ENCODE assay signal across 8 cellular contexts in the genomic region with DNA sequence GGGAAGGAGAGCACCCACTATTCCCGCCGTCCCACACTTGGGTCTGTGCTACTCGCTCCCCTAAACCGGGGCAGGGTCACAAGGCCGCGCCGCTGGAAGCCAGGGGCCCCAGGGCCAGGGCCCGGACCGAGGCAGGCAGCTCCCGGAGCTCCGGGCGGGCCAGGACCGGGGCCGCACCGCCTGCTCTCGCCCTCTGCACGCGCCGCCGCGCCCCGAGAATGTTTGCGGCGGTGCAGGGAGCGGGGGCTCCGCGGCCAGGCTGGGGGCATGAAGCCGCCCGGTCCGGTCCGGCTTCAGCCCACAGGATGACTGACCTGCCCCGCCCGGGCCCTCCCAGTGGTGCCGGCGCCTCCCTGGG. TPM values are rescaled to one million over a fixed set of nuclear protein-coding genes. Genes with fewer than 3 reads are reported as not detected.
DNase-seq lines count a peak whose midpoint lies in the region; ATAC-seq and TF ChIP-seq lines count a peak whose summit lies in the region.

No MANE protein-coding gene starts in this region.

- no peaks in the 10 kb centered on the region; the same call in 1 of the 2 replicates for H3K36me3 ChIP-seq in Panc1 (ENCODE audit: control insufficient read depth, insufficient read depth, low read length)
- no peaks in the 10 kb centered on the region for H3K36me3 ChIP-seq in skeletal muscle tissue (ENCODE audit: control insufficient read depth in 3 of 3, insufficient read depth in 3 of 3, low read length in 3 of 3)

- H3K4me1 ChIP-seq in Panc1 (ENCODE audit: control insufficient read depth, insufficient read depth, low read length) (peaks cover 7% of the 10 kb centered on the region), foreskin keratinocyte (no peaks in the 10 kb centered on the region), skeletal muscle tissue (ENCODE audit: control insufficient read depth in 3 of 3, insufficient read depth in 3 of 3, low read length in 3 of 3) (peaks cover 0 to 4% (median 3%) of the 10 kb centered on the region in 3 donors)

- H3K27ac ChIP-seq in Panc1 (ENCODE audit: low read length): no peak overlapping the region
- peak overlapping the region; percentile 66 for H3K27ac ChIP-seq in foreskin keratinocyte
- no peak overlapping the region for H3K27ac ChIP-seq in skeletal muscle tissue (ENCODE audit: low read depth, low read length)

- DNase-seq in Panc1 (ENCODE audit: low read depth, low spot score) (no peak), foreskin keratinocyte (peak in 1 of 2 donors; percentile 4), NCI-H446 treated with DMSO at 0.1 percent for 48 hours (lab: John Stamatoyannopoulos, UW) (no peak), NAMALWA (ENCODE audit: low spot score) (no peak), hippocampal formation (lab: John Stamatoyannopoulos, UW) (no peak), H4 (ENCODE audit: low spot score) (no peak)

- in situ Hi-C loops in Panc1 (cut with HindIII; ENCODE audit: low pct_unique_long_range_greater_than_20kb, low sequenced_read_pairs): no loop called here

- H3K27me3 ChIP-seq in Panc1 (ENCODE audit: control insufficient read depth, insufficient read depth, low read length) (no peaks in the 10 kb centered on the region), foreskin keratinocyte (no peaks in the 10 kb centered on the region), skeletal muscle tissue (ENCODE audit: control insufficient read depth in 3 of 3, insufficient read depth in 3 of 3, low read length in 3 of 3) (peaks cover 4 to 8% (median 5%) of the 10 kb centered on the region in 3 donors)

- intact Hi-C loops in Panc1 (cut with micrococcal nuclease; ENCODE audit: unreplicated experiment): no loop called here

- BruUV-seq in Panc1 (replicated peaks; lab: Mats Ljungman, UMichigan): no TSS peak

- CTCF ChIA-PET in Panc1 (lab: Charles Lee): no interaction called here

- H3K9me3 ChIP-seq in Panc1 (ENCODE audit: control insufficient read depth, insufficient read depth, low read depth, low read length) (no peaks in the 10 kb centered on the region), skeletal muscle tissue (ENCODE audit: control insufficient read depth in 3 of 3, low read length in 3 of 3) (no peaks in the 10 kb centered on the region)

- TF ChIP-seq CTCF in Panc1 (IDR thresholded peaks at IDR 0.05) (no peak), foreskin keratinocyte (conservative IDR thresholded peaks at IDR 0.05) (no peak)

- peak overlapping the region; percentile 34 to 76 (median 57) for H3K9ac ChIP-seq in skeletal muscle tissue (ENCODE audit: low read depth in 1 of 3, low read length in 3 of 3)

- ATAC-seq in GM21526 (IDR thresholded peaks at IDR 0.05; ENCODE audit: low FRiP score, unreplicated experiment): peak; percentile 16
- ATAC-seq in Panc1: peak; percentile 18; the same call in 1 of the 2 replicates
- peak; percentile 42 for ATAC-seq in foreskin keratinocyte

- POLR2A ChIA-PET in Panc1 (lab: Charles Lee): no interaction called here

- peak overlapping the region; percentile 63 to 82 for H3K4me3 ChIP-seq in Panc1 (ENCODE audit: low read depth in 2 of 2, low read length in 2 of 2)
- peak overlapping the region; percentile 60 to 78 (median 77) for H3K4me3 ChIP-seq in skeletal muscle tissue (ENCODE audit: low read length in 3 of 3)

RNA-seq across cellular contexts. Expression of a gene that starts 0.4 kb away (rescaled TPM):
- total RNA-seq in Panc1 (2021; ENCODE audit: unreplicated experiment) (27.1 TPM), foreskin keratinocyte (29.7 and 39.8 TPM in 2 replicates), skeletal muscle tissue (1.6 TPM)
- 10.4 TPM for polyA plus RNA-seq in Panc1 (2012; ENCODE audit: insufficient read length)
- 29.3 and 43.6 TPM in 2 replicates for polyA plus RNA-seq in foreskin keratinocyte
- total RNA-seq in H4 (2014; rRNA removed; shearing (Covaris generic)): 10.3 and 10.7 TPM in 2 replicates
